24 cellular contexts compared by ENCODE assay signal in genomic region chr1:221013691-221014293, GRCh38.
"Had no signal": no experiment of that assay in that cellular context is flagged by ENCODE, and none has a peak within 500 bp of the region (broad histone marks: within the 10 kb centered on the region; RNA-seq: fewer than 3 reads in every experiment).

No MANE protein-coding gene starts in this region.

- DNase-seq: effector memory CD8-positive, alpha-beta T cell; gastrocnemius medialis; glutamatergic neuron; kidney; left cardiac atrium; left ventricle myocardium superior; mesenchymal stem cell; naive B cell; right lobe of liver; spleen; stimulated activated CD4-positive, alpha-beta T cell treated with anti-CD3 and anti-CD28 coated beads, Interleukin-15, amount 100 ng/mL, for 24 hours; stimulated activated CD4-positive, alpha-beta T cell treated with anti-CD3 and anti-CD28 coated beads, Interleukin-1b, Interleukin-23, amount 100 ng/mL, for 48 hours; stimulated activated CD4-positive, alpha-beta T cell treated with anti-CD3 and anti-CD28 coated beads, Interleukin-4, amount 100 ng/mL, for 24 hours; stimulated activated naive B cell treated with anti-CD40 and anti-IgM and Interleukin-4, amounts not matched to agents 10 μg/mL and 1 μg/mL and 100 μg/mL, for 72 hours; stomach; substantia nigra; transverse colon had no signal

- H3K27ac ChIP-seq: epithelial cell of prostate, esophagus muscularis mucosa, gastrocnemius medialis, hepatocyte, parathyroid adenoma, prostate gland, right lobe of liver, spleen, stomach, thoracic aorta, transverse colon had no signal

- ATAC-seq: effector memory CD8-positive, alpha-beta T cell; gastrocnemius medialis; left ventricle myocardium superior; stimulated activated naive B cell treated with anti-CD40 and anti-IgM and Interleukin-4, amounts not matched to agents 10 μg/mL and 1 μg/mL and 100 μg/mL, for 72 hours had no signal

- H3K4me1 ChIP-seq: esophagus muscularis mucosa, gastrocnemius medialis, parathyroid adenoma, prostate gland, right lobe of liver, stomach, transverse colon had no signal

- H3K9me3 ChIP-seq: esophagus muscularis mucosa, gastrocnemius medialis, prostate gland, right lobe of liver, spleen, stomach, thoracic aorta, transverse colon had no signal

- H3K4me3 ChIP-seq: esophagus muscularis mucosa, gastrocnemius medialis, hepatocyte, lung, prostate gland, right lobe of liver, spleen, stomach, thoracic aorta, transverse colon had no signal

- H3K36me3 ChIP-seq: esophagus muscularis mucosa, gastrocnemius medialis, prostate gland, right lobe of liver, spleen, stomach, thoracic aorta, transverse colon had no signal

- H3K27me3 ChIP-seq: esophagus muscularis mucosa, gastrocnemius medialis, hepatocyte, right lobe of liver, spleen, stomach, transverse colon had no signal

- H3K9ac ChIP-seq: parathyroid adenoma had no signal
